In the genomic region with DNA sequence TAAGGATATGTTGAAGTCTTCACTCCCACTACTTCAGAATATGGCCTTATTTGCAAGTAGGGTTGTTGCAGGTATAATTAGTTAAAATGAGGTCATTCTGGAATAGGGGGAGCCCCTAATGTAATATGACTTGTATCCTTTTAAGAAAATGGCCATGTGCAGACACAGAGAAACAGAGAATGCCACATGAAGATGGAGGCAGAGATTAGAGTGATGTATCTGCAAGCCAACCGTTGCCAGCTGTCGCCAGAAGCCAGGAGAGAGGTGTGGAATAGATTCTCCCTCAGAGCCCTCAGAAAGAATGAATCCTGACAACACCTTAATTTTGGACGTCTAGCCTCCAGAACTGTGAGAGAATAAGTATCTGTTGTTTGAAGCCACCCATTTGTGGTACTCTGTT, we compare ENCODE assay signal across 24 cellular contexts.
"Had no signal": no experiment of that assay in that cellular context is flagged by ENCODE, and none has a peak within 500 bp of the region (broad histone marks: within the 10 kb centered on the region; RNA-seq: fewer than 3 reads in every experiment).

No MANE protein-coding gene starts in this region.

- H3K4me2 ChIP-seq: neural progenitor cell had no signal

- H2AFZ ChIP-seq: neural progenitor cell had no signal

- H3K4me3 Mint-ChIP-seq: naive thymus-derived CD4-positive, alpha-beta T cell; nephron; neural progenitor cell; stimulated activated effector memory CD8-positive, alpha-beta T cell treated with anti-CD3 and anti-CD28 coated beads, Interleukin-12 subunit alpha, Interleukin-12 subunit beta, amount 100 ng/mL, for 72 hours; stimulated activated naive CD8-positive, alpha-beta T cell treated with anti-CD3 and anti-CD28 coated beads, Interleukin-15, Interleukin-2, amounts not matched to agents 100 ng/mL and 50 ng/mL, for 24 hours had no signal

- H3K9ac ChIP-seq: neural progenitor cell had no signal

- H3K36me3 ChIP-seq: esophagus muscularis mucosa, gastroesophageal sphincter, heart right ventricle, left lung, neural progenitor cell, prostate gland, right atrium auricular region, suprapubic skin, transverse colon, vagina had no signal

- ATAC-seq: foreskin keratinocyte; gastroesophageal sphincter; heart right ventricle; left cardiac atrium; left lung; naive thymus-derived CD4-positive, alpha-beta T cell; sciatic nerve; stimulated activated effector memory CD8-positive, alpha-beta T cell treated with anti-CD3 and anti-CD28 coated beads, Interleukin-12 subunit alpha, Interleukin-12 subunit beta, amount 100 ng/mL, for 72 hours had no signal

- H3K4me3 ChIP-seq: esophagus muscularis mucosa, gastroesophageal sphincter, heart right ventricle, left lung, neural progenitor cell, prostate gland, right atrium auricular region, suprapubic skin, transverse colon, vagina had no signal

- DNase-seq: effector memory CD4-positive, alpha-beta T cell; foreskin keratinocyte; heart right ventricle; hippocampal formation; left cardiac atrium; left lung; mesenchymal stem cell; midbrain; naive thymus-derived CD4-positive, alpha-beta T cell; nucleus accumbens; stimulated activated CD4-positive, alpha-beta T cell treated with anti-CD3 and anti-CD28 coated beads, Interleukin-2, amount 100 ng/mL, for 24 hours; stimulated activated CD4-positive, alpha-beta T cell treated with anti-CD3 and anti-CD28 coated beads, Interleukin-4, amount 100 ng/mL, for 24 hours; transverse colon had no signal

- H3K9me3 ChIP-seq: esophagus muscularis mucosa, gastroesophageal sphincter, heart right ventricle, left lung, prostate gland, right atrium auricular region, suprapubic skin, transverse colon, vagina had no signal

- H3K27ac ChIP-seq: esophagus muscularis mucosa, foreskin keratinocyte, gastroesophageal sphincter, heart right ventricle, left lung, neural progenitor cell, prostate gland, right atrium auricular region, suprapubic skin, vagina had no signal

- H3K27ac Mint-ChIP-seq: nephron; neural progenitor cell; stimulated activated effector memory CD8-positive, alpha-beta T cell treated with anti-CD3 and anti-CD28 coated beads, Interleukin-12 subunit alpha, Interleukin-12 subunit beta, amount 100 ng/mL, for 72 hours; stimulated activated naive CD8-positive, alpha-beta T cell treated with anti-CD3 and anti-CD28 coated beads, Interleukin-15, Interleukin-2, amounts not matched to agents 100 ng/mL and 50 ng/mL, for 24 hours had no signal

- H3K9me3 Mint-ChIP-seq: naive thymus-derived CD4-positive, alpha-beta T cell; nephron; stimulated activated effector memory CD8-positive, alpha-beta T cell treated with anti-CD3 and anti-CD28 coated beads, Interleukin-12 subunit alpha, Interleukin-12 subunit beta, amount 100 ng/mL, for 72 hours; stimulated activated naive CD8-positive, alpha-beta T cell treated with anti-CD3 and anti-CD28 coated beads, Interleukin-15, Interleukin-2, amounts not matched to agents 100 ng/mL and 50 ng/mL, for 24 hours had no signal

- H3K27me3 ChIP-seq: esophagus muscularis mucosa, foreskin keratinocyte, gastroesophageal sphincter, heart right ventricle, left lung, neural progenitor cell, right atrium auricular region, suprapubic skin, transverse colon, vagina had no signal

- H3K36me3 Mint-ChIP-seq: neural progenitor cell; stimulated activated effector memory CD8-positive, alpha-beta T cell treated with anti-CD3 and anti-CD28 coated beads, Interleukin-12 subunit alpha, Interleukin-12 subunit beta, amount 100 ng/mL, for 72 hours had no signal

- H3K27me3 Mint-ChIP-seq: stimulated activated naive CD8-positive, alpha-beta T cell treated with anti-CD3 and anti-CD28 coated beads, Interleukin-15, Interleukin-2, amounts not matched to agents 100 ng/mL and 50 ng/mL, for 24 hours had no signal

- H3K4me1 ChIP-seq: neural progenitor cell, prostate gland, vagina had no signal
